1 cellular context compared by ENCODE assay signal in the genomic region with DNA sequence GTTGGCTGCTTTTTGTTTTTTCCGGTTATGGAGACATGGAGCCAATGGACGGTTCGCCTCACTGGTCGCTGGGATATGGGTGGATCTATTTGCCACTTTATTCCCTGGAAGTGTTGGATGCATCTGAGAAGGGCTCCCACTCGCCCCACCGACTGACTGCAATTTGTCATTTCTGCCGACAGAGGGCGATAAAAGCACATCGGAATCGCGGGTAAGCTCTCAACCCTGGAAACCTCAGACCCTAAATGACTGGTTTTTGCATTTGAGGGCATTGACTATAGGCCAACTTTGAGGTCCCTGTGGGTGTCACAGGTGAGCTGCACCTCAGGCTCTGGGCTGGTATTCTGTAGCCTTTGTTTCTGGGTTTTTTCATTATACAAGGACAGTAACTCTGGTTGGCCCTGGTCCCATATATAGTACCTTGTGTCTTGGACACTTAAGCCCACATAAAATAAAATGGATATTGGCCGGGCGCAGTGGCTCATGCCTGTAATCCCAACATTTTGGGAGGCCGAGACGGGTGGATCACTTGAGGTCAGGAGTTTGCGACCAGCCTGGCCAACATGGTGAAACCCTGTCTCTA.
TF ChIP-seq lines count a peak whose summit lies in the region.

No MANE protein-coding gene starts in this region.

TF ChIP-seq in H1, 55 proteins besides CTCF, POLR2A, EP300 and RAD21:
- TF ChIP-seq TEAD4 (IDR thresholded peaks at IDR 0.05; ENCODE audit: low read depth, low read length) (peak; percentile 85), BCL11A (IDR thresholded peaks at IDR 0.05; ENCODE audit: low read depth in 2 of 2, low read length in 2 of 2) (no peak), SIX5 (IDR thresholded peaks at IDR 0.05; ENCODE audit: low read depth, low read length) (no peak), KDM1A (IDR thresholded peaks at IDR 0.05; ENCODE audit: borderline replicate concordance, low read length) (no peak; the same call in 1 of the 2 replicates), KDM4A (IDR thresholded peaks at IDR 0.05; ENCODE audit: low read depth, low read length, severe bottlenecking) (no peak), CHD7 (IDR thresholded peaks at IDR 0.05; ENCODE audit: insufficient replicate concordance, low read length) (no peak), BRCA1 (IDR thresholded peaks at IDR 0.05; ENCODE audit: low read depth, low read length) (no peak), RBBP5 (IDR thresholded peaks at IDR 0.05; ENCODE audit: borderline replicate concordance, low read depth, low read length) (no peak), BACH1 (IDR thresholded peaks at IDR 0.05; ENCODE audit: low read length) (peak; percentile 29; the same call in 1 of the 2 replicates), KDM5A (IDR thresholded peaks at IDR 0.05; ENCODE audit: low read length) (no peak), JUND (IDR thresholded peaks at IDR 0.05; ENCODE audit: low read length) (0 out of 2 replicates have a peak, but pooled peaks have one; percentile 24), EGR1 (IDR thresholded peaks at IDR 0.05; ENCODE audit: borderline replicate concordance, low read depth, low read length) (no peak), FOSL1 (IDR thresholded peaks at IDR 0.05; ENCODE audit: insufficient read depth, low read depth, low read length) (no peak), SRF (IDR thresholded peaks at IDR 0.05; ENCODE audit: low read depth, low read length) (no peak), MAX (IDR thresholded peaks at IDR 0.05) (no peak), CBX5 (IDR thresholded peaks at IDR 0.05; ENCODE audit: low read depth, low read length) (no peak), RFX5 (IDR thresholded peaks at IDR 0.05; ENCODE audit: borderline replicate concordance, low read depth, low read length) (no peak), NRF1 (IDR thresholded peaks at IDR 0.05; ENCODE audit: low read depth, low read length) (no peak), CBX8 (IDR thresholded peaks at IDR 0.05; ENCODE audit: borderline replicate concordance, low read depth, low read length) (no peak), HDAC2 (IDR thresholded peaks at IDR 0.05; ENCODE audit: borderline replicate concordance in 1 of 2, low read depth in 2 of 2, low read length in 2 of 2) (no peak), ATF3 (IDR thresholded peaks at IDR 0.05; ENCODE audit: insufficient read depth, low read depth, low read length) (no peak), CREB1 (IDR thresholded peaks at IDR 0.05) (no peak), CTBP2 (IDR thresholded peaks at IDR 0.05; ENCODE audit: borderline replicate concordance, insufficient read depth, insufficient read length, low read length) (no peak), SIRT6 (IDR thresholded peaks at IDR 0.05; ENCODE audit: low read length) (no peak), TCF12 (IDR thresholded peaks at IDR 0.05; ENCODE audit: low read depth, low read length) (no peak), ZNF274 (IDR thresholded peaks at IDR 0.05; ENCODE audit: borderline replicate concordance, extremely low read depth, low read length) (no peak)
- TF ChIP-seq, protein P1, sequence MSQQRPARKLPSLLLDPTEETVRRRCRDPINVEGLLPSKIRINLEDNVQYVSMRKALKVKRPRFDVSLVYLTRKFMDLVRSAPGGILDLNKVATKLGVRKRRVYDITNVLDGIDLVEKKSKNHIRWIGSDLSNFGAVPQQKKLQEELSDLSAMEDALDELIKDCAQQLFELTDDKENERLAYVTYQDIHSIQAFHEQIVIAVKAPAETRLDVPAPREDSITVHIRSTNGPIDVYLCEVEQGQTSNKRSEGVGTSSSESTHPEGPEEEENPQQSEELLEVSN (IDR thresholded peaks at IDR 0.05): no peak
